ENCODE assay signal across 19 cellular contexts in genomic region chr16:30457743-30458560, GRCh38. TPM values are rescaled to one million over a fixed set of nuclear protein-coding genes. Genes with fewer than 3 reads are reported as not detected.
DNase-seq lines count a peak whose midpoint lies in the region; ATAC-seq and TF ChIP-seq lines count a peak whose summit lies in the region.
"Had no signal": no experiment of that assay in that cellular context is flagged by ENCODE, and none has a peak within 500 bp of the region (broad histone marks: within the 10 kb centered on the region; RNA-seq: fewer than 3 reads in every experiment).

No MANE protein-coding gene starts in this region.

- H2BK5ac ChIP-seq in trophoblast cell (ENCODE audit: low read depth, low read length, poor library complexity), result no peak overlapping the region

- H4K20me1 ChIP-seq in DOHH2 (ENCODE audit: control insufficient read depth, insufficient read depth, low read depth, low read length), result no peaks in the 10 kb centered on the region

- H2AK5ac ChIP-seq in trophoblast cell (ENCODE audit: low read length), result no peak overlapping the region

- H3K27me3 Mint-ChIP-seq in CD4-positive, CD25-positive, alpha-beta regulatory T cell, result no peaks in the 10 kb centered on the region
- H3K27me3 Mint-ChIP-seq in T-helper 17 cell (no peaks in the 10 kb centered on the region), immature natural killer cell (ENCODE audit: low read depth in 3 of 3) (peaks cover 10 to 17% (median 10%) of the 10 kb centered on the region in 3 donors)

- H4K12ac ChIP-seq in trophoblast cell (ENCODE audit: low read depth, low read length), result no peak overlapping the region

- H3K27me3 ChIP-seq in CD4-positive, CD25-positive, alpha-beta regulatory T cell (ENCODE audit: control insufficient read depth, insufficient read depth, low read length), result no peaks in the 10 kb centered on the region
- H3K27me3 ChIP-seq in DOHH2 (ENCODE audit: control insufficient read depth, low read length), result no peaks in the 10 kb centered on the region
- H3K27me3 ChIP-seq in trophoblast cell (ENCODE audit: insufficient read depth, low read length), result no peaks in the 10 kb centered on the region
- H3K27me3 ChIP-seq in tibial artery, result peaks cover 0 to 9% of the 10 kb centered on the region in 2 donors
- H3K27me3 ChIP-seq: colonic mucosa, Peyer's patch, tibial nerve had no signal

- H3K9ac ChIP-seq in trophoblast cell (ENCODE audit: low read length), result no peak overlapping the region

- no peak overlapping the region for H3K14ac ChIP-seq in trophoblast cell (ENCODE audit: low read length)

- no peaks in the 10 kb centered on the region for H3K9me2 ChIP-seq in DOHH2 (replicated peaks; ENCODE audit: control insufficient read depth, low read length)

- DNase-seq in CD4-positive, CD25-positive, alpha-beta regulatory T cell, result no peak
- no peak for DNase-seq in T-helper 17 cell
- DNase-seq in immature natural killer cell, result no peak
- DNase-seq in trophoblast cell, result no peak
- DNase-seq in tibial artery, result no peak
- DNase-seq: NCI-H2029 treated with DMSO at 0.1 percent for 48 hours, NCI-H524, nephron progenitor cell, retina had no signal

- H3K18ac ChIP-seq in trophoblast cell (ENCODE audit: low read length), result no peak overlapping the region

- H3K36me3 Mint-ChIP-seq in CD4-positive, CD25-positive, alpha-beta regulatory T cell, result no peaks in the 10 kb centered on the region
- H3K36me3 Mint-ChIP-seq in T-helper 17 cell (ENCODE audit: low read depth) (no peaks in the 10 kb centered on the region), immature natural killer cell (no peaks in the 10 kb centered on the region)

- no peak overlapping the region for H2AFZ ChIP-seq in trophoblast cell (ENCODE audit: insufficient read depth, low read length, poor library complexity)

- H4K91ac ChIP-seq in trophoblast cell (ENCODE audit: low read depth, low read length), result no peak overlapping the region

- no peak overlapping the region for H3K27ac ChIP-seq in CD4-positive, CD25-positive, alpha-beta regulatory T cell (ENCODE audit: insufficient read depth, low read length, poor library complexity, severe bottlenecking)
- H3K27ac ChIP-seq in DOHH2 (ENCODE audit: low read depth, low read length), result peak overlapping the region; percentile 97
- H3K27ac ChIP-seq in trophoblast cell (ENCODE audit: low read depth, low read length), result no peak overlapping the region
- no peak overlapping the region for H3K27ac ChIP-seq in tibial artery
- H3K27ac ChIP-seq: C4-2B had no signal

- H3K4ac ChIP-seq in trophoblast cell (ENCODE audit: low read depth, low read length), result no peak overlapping the region

- peaks cover 5 to 49% (median 18%) of the 10 kb centered on the region in 4 donors for H3K4me1 Mint-ChIP-seq in CD4-positive, CD25-positive, alpha-beta regulatory T cell
- H3K4me1 Mint-ChIP-seq in T-helper 17 cell (peaks cover 27% of the 10 kb centered on the region), immature natural killer cell (peaks cover 47 to 58% of the 10 kb centered on the region in 2 donors)

- H3K36me3 ChIP-seq in CD4-positive, CD25-positive, alpha-beta regulatory T cell (ENCODE audit: control insufficient read depth, insufficient read depth, low read length), result no peaks in the 10 kb centered on the region
- H3K36me3 ChIP-seq in DOHH2 (ENCODE audit: control insufficient read depth, low read length) (peaks cover 4% of the 10 kb centered on the region; the same call in 1 of the 2 replicates), trophoblast cell (ENCODE audit: control insufficient read depth in 1 of 2, insufficient read depth in 2 of 2, low read length in 2 of 2) (no peaks in the 10 kb centered on the region), tibial artery (no peaks in the 10 kb centered on the region)
- H3K36me3 ChIP-seq: colonic mucosa, lower lobe of right lung, Peyer's patch, tibial nerve had no signal

- no peak overlapping the region for H3K4me3 ChIP-seq in CD4-positive, CD25-positive, alpha-beta regulatory T cell (ENCODE audit: low read depth, low read length)
- H3K4me3 ChIP-seq in DOHH2 (ENCODE audit: low read length) (peak overlapping the region; percentile 62), trophoblast cell (ENCODE audit: low read depth, low read length) (no peak overlapping the region), tibial artery (no peak overlapping the region)
- H3K4me3 ChIP-seq: colonic mucosa, GM23338, lower lobe of right lung, Peyer's patch, tibial nerve had no signal

- no peak overlapping the region for H4K8ac ChIP-seq in trophoblast cell (ENCODE audit: low read depth, low read length)

- H3K23ac ChIP-seq in trophoblast cell (ENCODE audit: low read length), result no peak overlapping the region

- intact Hi-C loops in tibial artery (cut with DNase I; ENCODE audit: low total_unique reads), result no loop called here

- no peaks in the 10 kb centered on the region for H3K9me3 Mint-ChIP-seq in CD4-positive, CD25-positive, alpha-beta regulatory T cell
- H3K9me3 Mint-ChIP-seq in immature natural killer cell, result no peaks in the 10 kb centered on the region
- H3K9me3 Mint-ChIP-seq: GM23338 had no signal

- no peak overlapping the region for H2BK12ac ChIP-seq in trophoblast cell (ENCODE audit: low read length)

- no CpG with 5 or more reads among the region's 16 CpGs for WGBS in trophoblast cell (ENCODE audit: extremely low coverage, insufficient coverage, insufficient read length)

- H3K4me3 Mint-ChIP-seq in CD4-positive, CD25-positive, alpha-beta regulatory T cell, result peak overlapping the region in 3 of 4 donors; percentile 51 to 67 (median 62)
- H3K4me3 Mint-ChIP-seq in T-helper 17 cell (no peak overlapping the region), immature natural killer cell (peak overlapping the region; percentile 75 to 81 (median 78))
- H3K4me3 Mint-ChIP-seq: GM23338, nephron progenitor cell had no signal

- TF ChIP-seq CTCF in DOHH2 (IDR thresholded peaks at IDR 0.05; ENCODE audit: low read depth, low read length, poor library complexity, severe bottlenecking), result no peak
- no peak for TF ChIP-seq CTCF in tibial artery (IDR thresholded peaks at IDR 0.05)

- H3K27ac Mint-ChIP-seq in CD4-positive, CD25-positive, alpha-beta regulatory T cell, result peak overlapping the region; percentile 84 to 99 (median 90)
- H3K27ac Mint-ChIP-seq in T-helper 17 cell, result peak overlapping the region; percentile 85
- peak overlapping the region; percentile 92 to 97 (median 94) for H3K27ac Mint-ChIP-seq in immature natural killer cell
- H3K27ac Mint-ChIP-seq: GM23338, nephron progenitor cell had no signal

- H3K79me2 ChIP-seq in DOHH2 (ENCODE audit: control insufficient read depth, low read length) (peaks cover 41% of the 10 kb centered on the region), trophoblast cell (ENCODE audit: control insufficient read depth, insufficient read depth, low read length, poor library complexity) (no peaks in the 10 kb centered on the region)

- no peak for ATAC-seq in CD4-positive, CD25-positive, alpha-beta regulatory T cell (ENCODE audit: low read depth in 2 of 2)
- no peak for ATAC-seq in T-helper 17 cell
- no peak for ATAC-seq in HG02623 (IDR thresholded peaks at IDR 0.05; ENCODE audit: unreplicated experiment)

- H3K4me1 ChIP-seq in CD4-positive, CD25-positive, alpha-beta regulatory T cell (ENCODE audit: control insufficient read depth, insufficient read depth, low read length, poor library complexity, severe bottlenecking), result peaks cover 27% of the 10 kb centered on the region
- H3K4me1 ChIP-seq in DOHH2 (ENCODE audit: control insufficient read depth, low read length) (peaks cover 97% of the 10 kb centered on the region), trophoblast cell (ENCODE audit: control insufficient read depth in 1 of 2, insufficient read depth in 2 of 2, low read length in 2 of 2) (no peaks in the 10 kb centered on the region), tibial artery (no peaks in the 10 kb centered on the region)
- H3K4me1 ChIP-seq: colonic mucosa, tibial nerve had no signal

- no peaks in the 10 kb centered on the region for H3K79me1 ChIP-seq in trophoblast cell (ENCODE audit: low read length)

- H3K9me3 ChIP-seq in CD4-positive, CD25-positive, alpha-beta regulatory T cell (ENCODE audit: control insufficient read depth in 2 of 2, low read length in 2 of 2), result no peaks in the 10 kb centered on the region
- no peaks in the 10 kb centered on the region for H3K9me3 ChIP-seq in DOHH2 (ENCODE audit: control insufficient read depth, insufficient read depth, low read length)
- no peaks in the 10 kb centered on the region for H3K9me3 ChIP-seq in T-helper 17 cell (ENCODE audit: control insufficient read depth, low read length, poor library complexity, severe bottlenecking)
- H3K9me3 ChIP-seq in trophoblast cell (ENCODE audit: insufficient read depth, low read depth, low read length), result no peaks in the 10 kb centered on the region
- no peaks in the 10 kb centered on the region for H3K9me3 ChIP-seq in tibial artery
- H3K9me3 ChIP-seq: colonic mucosa, lower lobe of right lung, Peyer's patch, tibial nerve had no signal

- H2BK120ac ChIP-seq in trophoblast cell (ENCODE audit: insufficient read depth, low read length, poor library complexity), result no peak overlapping the region

- peak overlapping the region; percentile 76 for H3K4me2 ChIP-seq in DOHH2 (ENCODE audit: low read length)
- H3K4me2 ChIP-seq in trophoblast cell (ENCODE audit: low read length), result no peak overlapping the region
- H3K4me2 ChIP-seq: GM23338 had no signal

- peaks cover 47% of the 10 kb centered on the region for H3F3A ChIP-seq in DOHH2 (ENCODE audit: control insufficient read depth, insufficient read depth)

RNA-seq across cellular contexts. Expression of gene SEPHS2, which starts 12.3 kb away (rescaled TPM):
- 26.0 TPM for total RNA-seq in CD4-positive, CD25-positive, alpha-beta regulatory T cell
- 10 to 100 TPM; 76.4 to 89.8 (median 81.5) TPM for polyA plus RNA-seq in CD4-positive, CD25-positive, alpha-beta regulatory T cell
- total RNA-seq in T-helper 17 cell, result 10 to 100 TPM; 18.3 to 21.4 TPM
- polyA plus RNA-seq in immature natural killer cell, result 10 to 100 TPM; 63.6 to 92.2 (median 80.3) TPM
- polyA plus RNA-seq in trophoblast cell (2013), result 20.8 and 21.8 TPM in 2 replicates

RNA-seq across cellular contexts. Expression of gene ITGAL, which starts 14.6 kb away (rescaled TPM):
- total RNA-seq in CD4-positive, CD25-positive, alpha-beta regulatory T cell, result 393 TPM
- polyA plus RNA-seq in CD4-positive, CD25-positive, alpha-beta regulatory T cell, result 100 to 1,000 TPM; 106 to 155 (median 116) TPM
- 100 to 1,000 TPM; 322 to 338 TPM for total RNA-seq in T-helper 17 cell
- 100 to 1,000 TPM; 218 to 488 (median 238) TPM for polyA plus RNA-seq in immature natural killer cell
- polyA plus RNA-seq in trophoblast cell (2013), result 0.10 TPM in 1 of 2 replicates, not detected in the other
- total RNA-seq: Daoy, epithelial cell of proximal tubule had no signal

RNA-seq across cellular contexts. Expression of gene DCTPP1, which starts 28.1 kb away (rescaled TPM):
- 20.1 TPM for total RNA-seq in CD4-positive, CD25-positive, alpha-beta regulatory T cell
- 100 to 1,000 TPM in 3 of 4 donors, 10 to 100 TPM in 1; 93.5 to 110 (median 103) TPM for polyA plus RNA-seq in CD4-positive, CD25-positive, alpha-beta regulatory T cell
- 10 to 100 TPM; 17.4 to 19.2 TPM for total RNA-seq in T-helper 17 cell
- 100 to 1,000 TPM in 1 of 3 donors, 10 to 100 TPM in 2; 64.5 to 101 (median 73.3) TPM for polyA plus RNA-seq in immature natural killer cell
- polyA plus RNA-seq in trophoblast cell (2013), result 20.1 and 21.1 TPM in 2 replicates

RNA-seq across cellular contexts. Expression of gene ZNF771, which starts 50.5 kb away (rescaled TPM):
- 2.3 TPM for total RNA-seq in CD4-positive, CD25-positive, alpha-beta regulatory T cell
- 1 to 10 TPM; 1.7 to 3.8 (median 3.3) TPM for polyA plus RNA-seq in CD4-positive, CD25-positive, alpha-beta regulatory T cell
- 1 to 10 TPM; 1.4 to 1.5 TPM for total RNA-seq in T-helper 17 cell
- polyA plus RNA-seq in immature natural killer cell, result 1 to 10 TPM in 2 of 3 donors, not detected in 1; 2.8 to 3.2 TPM
- 4.8 TPM in 2 replicates for polyA plus RNA-seq in trophoblast cell (2013)
